In the genomic region with DNA sequence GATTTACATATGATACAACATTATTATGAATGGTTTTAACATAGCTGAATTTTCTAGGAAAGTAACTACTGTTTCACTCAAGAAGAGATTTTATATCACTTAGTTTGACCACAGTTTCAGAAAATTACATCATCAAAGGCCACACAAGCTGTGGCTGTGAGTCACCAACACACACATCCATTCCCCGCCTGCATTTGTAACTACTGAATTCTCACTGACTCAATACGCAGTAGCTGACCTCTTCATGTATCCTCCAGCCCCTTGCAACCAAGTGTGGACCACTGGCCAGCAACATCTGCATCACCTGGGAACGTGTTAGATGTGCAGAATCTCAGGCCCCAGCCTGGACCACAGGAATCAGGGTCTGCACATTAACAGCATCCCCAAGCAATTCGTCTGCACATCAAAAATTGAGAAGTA, we compare ENCODE assay signal across 8 cellular contexts.
A peak's percentile ranks its signal among the peaks of the same experiment; 100 is the strongest.
DNase-seq lines count a peak whose midpoint lies in the region; ATAC-seq, FAIRE-seq and TF ChIP-seq lines count a peak whose summit lies in the region.

No MANE protein-coding gene starts in this region.

- H3F3A ChIP-seq in PC-3 (ENCODE audit: low read length, unreplicated experiment): no peaks in the 10 kb centered on the region

- no peak for ATAC-seq in PC-3

- H3K9me3 ChIP-seq in PC-3 (ENCODE audit: low read length) (no peaks in the 10 kb centered on the region), skeletal muscle satellite cell (replicated peaks; ENCODE audit: low read length) (no peaks in the 10 kb centered on the region), testis (no peaks in the 10 kb centered on the region)

- H3K9ac ChIP-seq in PC-3 (ENCODE audit: low read length): no peak overlapping the region
- no peak overlapping the region for H3K9ac ChIP-seq in skeletal muscle satellite cell (ENCODE audit: low read depth, low read length)

- no peak overlapping the region for H3K4me3 ChIP-seq in PC-3 (ENCODE audit: low read length)
- no peak overlapping the region for H3K4me3 ChIP-seq in bronchial epithelial cell (ENCODE audit: low read depth, low read length)
- no peak overlapping the region for H3K4me3 ChIP-seq in skeletal muscle satellite cell (ENCODE audit: low read length)
- no peak overlapping the region for H3K4me3 ChIP-seq in testis

- no TSS peak for BruUV-seq in PC-3 (replicated peaks; lab: Mats Ljungman, UMichigan)

- H3K4me2 ChIP-seq in PC-3 (ENCODE audit: low read length) (no peak overlapping the region), skeletal muscle satellite cell (ENCODE audit: low read length) (peak overlapping the region; percentile 34)

- no peak for TF ChIP-seq POLR2A in testis (IDR thresholded peaks at IDR 0.05)

- H3K27ac ChIP-seq in PC-3 (ENCODE audit: low read length) (no peak overlapping the region), testis (no peak overlapping the region)

- intact Hi-C loops in PC-3 (cut with micrococcal nuclease) (no loop called here), testis (cut with DNase I; ENCODE audit: low total_unique reads) (no loop called here)

- DNase-seq in Daoy (ENCODE audit: low read depth) (peak; percentile 79), PC-3 (peak; percentile 7), bronchial epithelial cell (ENCODE audit: low read depth) (peak; percentile 29), SK-N-DZ (ENCODE audit: low spot score) (no peak), testis (no peak), NCI-H1105 (lab: John Stamatoyannopoulos, UW) (no peak), mesenteric fat pad (ENCODE audit: low spot score) (no peak)

- no peaks in the 10 kb centered on the region for H3K9me2 ChIP-seq in PC-3 (replicated peaks; ENCODE audit: low read length)

- H3K36me3 ChIP-seq in PC-3 (ENCODE audit: low read depth, low read length) (no peaks in the 10 kb centered on the region), bronchial epithelial cell (ENCODE audit: control insufficient read depth, insufficient read depth, low read length) (no peaks in the 10 kb centered on the region), skeletal muscle satellite cell (ENCODE audit: insufficient read depth, low read length) (no peaks in the 10 kb centered on the region), testis (ENCODE audit: low read depth, missing control alignments) (no peaks in the 10 kb centered on the region)

- no peaks in the 10 kb centered on the region for H3K79me2 ChIP-seq in PC-3 (ENCODE audit: low read length)

- FAIRE-seq in bronchial epithelial cell (lab: Jason Lieb, UNC): no peak

- 78 to 90% methylated on average over 3 to 4 of the region's 4 CpGs for WGBS in testis, 2 donors

- no peak overlapping the region for H2AFZ ChIP-seq in PC-3 (ENCODE audit: low read length)

- no peaks in the 10 kb centered on the region for H3K4me1 ChIP-seq in PC-3 (ENCODE audit: insufficient read depth, low read length)
- H3K4me1 ChIP-seq in skeletal muscle satellite cell (ENCODE audit: control insufficient read depth, insufficient read depth, low read length): peaks cover 32% of the 10 kb centered on the region
- H3K4me1 ChIP-seq in testis: peaks cover 7% of the 10 kb centered on the region

- POLR2A ChIA-PET in PC-3 (lab: Charles Lee; ENCODE audit: unreplicated experiment): no interaction called here

- no peaks in the 10 kb centered on the region for H4K20me1 ChIP-seq in PC-3 (ENCODE audit: low read length)

- TF ChIP-seq CTCF in PC-3 (conservative IDR thresholded peaks at IDR 0.05; ENCODE audit: low read depth, low read length) (no peak), bronchial epithelial cell (IDR thresholded peaks at IDR 0.05; ENCODE audit: insufficient read depth, low read length, severe bottlenecking) (no peak), testis (IDR thresholded peaks at IDR 0.05) (no peak)

- CTCF ChIA-PET in PC-3 (lab: Charles Lee): no interaction called here

- H3K27me3 ChIP-seq in PC-3 (ENCODE audit: low read length) (no peaks in the 10 kb centered on the region), bronchial epithelial cell (ENCODE audit: control insufficient read depth, insufficient read depth, low read length) (no peaks in the 10 kb centered on the region), skeletal muscle satellite cell (ENCODE audit: control insufficient read depth, insufficient read depth, low read length) (no peaks in the 10 kb centered on the region), testis (no peaks in the 10 kb centered on the region)

Comparison
In these comparisons a context has a peak if more than half of its experiments do, and no peak if none do; other contexts are left out.
1. DNase-seq: peak in Daoy (single experiment), PC-3 (single experiment) and bronchial epithelial cell (single experiment); none in SK-N-DZ (single experiment), testis (single experiment), NCI-H1105 (single experiment) and mesenteric fat pad (single experiment).